1 cellular context compared by ENCODE assay signal in genomic region chr20:50790651-50791277, GRCh38.
TF ChIP-seq lines count a peak whose summit lies in the region.

No MANE protein-coding gene starts in this region.

TF ChIP-seq in HepG2, 621 proteins besides CTCF, POLR2A, EP300 and RAD21 (continued from another document and continues in another):
- TF ChIP-seq ONECUT2 (CRISPR knock-in tag; IDR thresholded peaks at IDR 0.05) (peak; percentile 58; the same call in 1 of the 2 replicates), ZBTB2 (CRISPR knock-in tag; IDR thresholded peaks at IDR 0.05; ENCODE audit: low read depth) (no peak), NBN (conservative IDR thresholded peaks at IDR 0.05) (no peak), ZNF329 (CRISPR knock-in tag; IDR thresholded peaks at IDR 0.05; ENCODE audit: low read depth) (no peak; the same call in 1 of the 2 replicates), ELF1 (CRISPR knock-in tag; IDR thresholded peaks at IDR 0.05) (peak; percentile 53; the same call in 1 of the 2 replicates), NR2F1 (CRISPR knock-in tag; IDR thresholded peaks at IDR 0.05) (no peak), ZNF256 (CRISPR knock-in tag; conservative IDR thresholded peaks at IDR 0.05) (peak; percentile 90; the same call in 1 of the 2 replicates), ZBTB33 (CRISPR knock-in tag; IDR thresholded peaks at IDR 0.05) (peak; percentile 82), RFX1 (IDR thresholded peaks at IDR 0.05) (no peak; the same call in 1 of the 2 replicates), HMG20A (CRISPR knock-in tag; IDR thresholded peaks at IDR 0.05; ENCODE audit: borderline replicate concordance) (no peak; the same call in 1 of the 2 replicates), TSC22D2 (CRISPR knock-in tag; IDR thresholded peaks at IDR 0.05; ENCODE audit: borderline replicate concordance) (peak; percentile 71; the same call in 1 of the 2 replicates), ERF (CRISPR knock-in tag; IDR thresholded peaks at IDR 0.05) (peak; percentile 92), CHCHD3 (CRISPR knock-in tag; IDR thresholded peaks at IDR 0.05) (peak; percentile 82; the same call in 1 of the 2 replicates), ZNF513 (CRISPR knock-in tag; conservative IDR thresholded peaks at IDR 0.05) (peak; percentile 95; the same call in 1 of the 2 replicates), ETV5 (CRISPR knock-in tag; IDR thresholded peaks at IDR 0.05; ENCODE audit: borderline replicate concordance) (peak; percentile 69; the same call in 1 of the 2 replicates), LCORL (IDR thresholded peaks at IDR 0.05) (peak; percentile 93), LCORL (CRISPR knock-in tag; IDR thresholded peaks at IDR 0.05) (peak; percentile 100), ATM (IDR thresholded peaks at IDR 0.05; ENCODE audit: borderline replicate concordance) (no peak), JARID2 (CRISPR knock-in tag; IDR thresholded peaks at IDR 0.05; ENCODE audit: insufficient replicate concordance) (peak; percentile 90), ZNF549 (CRISPR knock-in tag; IDR thresholded peaks at IDR 0.05) (no peak), PHB2 (IDR thresholded peaks at IDR 0.05; ENCODE audit: partially characterized antibody) (no peak), SIX4 (CRISPR knock-in tag; IDR thresholded peaks at IDR 0.05) (peak; percentile 78), NFE2L2 (IDR thresholded peaks at IDR 0.05; ENCODE audit: low read length) (no peak), ZNF317 (CRISPR knock-in tag; IDR thresholded peaks at IDR 0.05) (peak; percentile 84; the same call in 1 of the 2 replicates), ZMYM2 (CRISPR knock-in tag; IDR thresholded peaks at IDR 0.05) (0 out of 2 replicates have a peak, but pooled peaks have one; percentile 17), KDM2A (CRISPR knock-in tag; IDR thresholded peaks at IDR 0.05; ENCODE audit: borderline replicate concordance, low read depth) (peak; percentile 97), ZFY (CRISPR knock-in tag; IDR thresholded peaks at IDR 0.05) (peak; percentile 99), ZNF460 (CRISPR knock-in tag; IDR thresholded peaks at IDR 0.05; ENCODE audit: borderline replicate concordance) (peak; percentile 23; the same call in 1 of the 2 replicates), U2AF2 (IDR thresholded peaks at IDR 0.05; ENCODE audit: low read depth, low read length) (no peak), ZNF205 (CRISPR knock-in tag; IDR thresholded peaks at IDR 0.05) (peak; percentile 61; the same call in 1 of the 2 replicates), MIER3 (CRISPR knock-in tag; IDR thresholded peaks at IDR 0.05; ENCODE audit: borderline replicate concordance) (peak; percentile 52; the same call in 1 of the 2 replicates), SALL1 (CRISPR knock-in tag; IDR thresholded peaks at IDR 0.05) (peak; percentile 96), MTA3 (CRISPR knock-in tag; IDR thresholded peaks at IDR 0.05) (no peak), ZNF589 (CRISPR knock-in tag; conservative IDR thresholded peaks at IDR 0.05) (no peak), HMG20B (CRISPR knock-in tag; conservative IDR thresholded peaks at IDR 0.05) (peak; percentile 86), NRL (CRISPR knock-in tag; IDR thresholded peaks at IDR 0.05; ENCODE audit: borderline replicate concordance) (peak; percentile 95), REL (CRISPR knock-in tag; conservative IDR thresholded peaks at IDR 0.05) (no peak), FOSL2 (CRISPR knock-in tag; IDR thresholded peaks at IDR 0.05) (peak; percentile 75), KDM4B (CRISPR knock-in tag; IDR thresholded peaks at IDR 0.05) (peak; percentile 98), ZNF468 (CRISPR knock-in tag; IDR thresholded peaks at IDR 0.05) (no peak), MYPOP (CRISPR knock-in tag; IDR thresholded peaks at IDR 0.05) (peak; percentile 54; the same call in 1 of the 2 replicates)
- TF ChIP-seq, protein P1, sequence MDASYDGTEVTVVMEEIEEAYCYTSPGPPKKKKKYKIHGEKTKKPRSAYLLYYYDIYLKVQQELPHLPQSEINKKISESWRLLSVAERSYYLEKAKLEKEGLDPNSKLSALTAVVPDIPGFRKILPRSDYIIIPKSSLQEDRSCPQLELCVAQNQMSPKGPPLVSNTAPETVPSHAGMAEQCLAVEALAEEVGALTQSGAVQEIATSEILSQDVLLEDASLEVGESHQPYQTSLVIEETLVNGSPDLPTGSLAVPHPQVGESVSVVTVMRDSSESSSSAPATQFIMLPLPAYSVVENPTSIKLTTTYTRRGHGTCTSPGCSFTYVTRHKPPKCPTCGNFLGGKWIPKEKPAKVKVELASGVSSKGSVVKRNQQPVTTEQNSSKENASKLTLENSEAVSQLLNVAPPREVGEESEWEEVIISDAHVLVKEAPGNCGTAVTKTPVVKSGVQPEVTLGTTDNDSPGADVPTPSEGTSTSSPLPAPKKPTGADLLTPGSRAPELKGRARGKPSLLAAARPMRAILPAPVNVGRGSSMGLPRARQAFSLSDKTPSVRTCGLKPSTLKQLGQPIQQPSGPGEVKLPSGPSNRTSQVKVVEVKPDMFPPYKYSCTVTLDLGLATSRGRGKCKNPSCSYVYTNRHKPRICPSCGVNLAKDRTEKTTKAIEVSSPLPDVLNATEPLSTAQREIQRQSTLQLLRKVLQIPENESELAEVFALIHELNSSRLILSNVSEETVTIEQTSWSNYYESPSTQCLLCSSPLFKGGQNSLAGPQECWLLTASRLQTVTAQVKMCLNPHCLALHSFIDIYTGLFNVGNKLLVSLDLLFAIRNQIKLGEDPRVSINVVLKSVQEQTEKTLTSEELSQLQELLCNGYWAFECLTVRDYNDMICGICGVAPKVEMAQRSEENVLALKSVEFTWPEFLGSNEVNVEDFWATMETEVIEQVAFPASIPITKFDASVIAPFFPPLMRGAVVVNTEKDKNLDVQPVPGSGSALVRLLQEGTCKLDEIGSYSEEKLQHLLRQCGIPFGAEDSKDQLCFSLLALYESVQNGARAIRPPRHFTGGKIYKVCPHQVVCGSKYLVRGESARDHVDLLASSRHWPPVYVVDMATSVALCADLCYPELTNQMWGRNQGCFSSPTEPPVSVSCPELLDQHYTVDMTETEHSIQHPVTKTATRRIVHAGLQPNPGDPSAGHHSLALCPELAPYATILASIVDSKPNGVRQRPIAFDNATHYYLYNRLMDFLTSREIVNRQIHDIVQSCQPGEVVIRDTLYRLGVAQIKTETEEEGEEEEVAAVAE (CRISPR knock-in tag; IDR thresholded peaks at IDR 0.05; ENCODE audit: borderline replicate concordance): peak; percentile 52; the same call in 1 of the 2 replicates
- TF ChIP-seq, protein P2, sequence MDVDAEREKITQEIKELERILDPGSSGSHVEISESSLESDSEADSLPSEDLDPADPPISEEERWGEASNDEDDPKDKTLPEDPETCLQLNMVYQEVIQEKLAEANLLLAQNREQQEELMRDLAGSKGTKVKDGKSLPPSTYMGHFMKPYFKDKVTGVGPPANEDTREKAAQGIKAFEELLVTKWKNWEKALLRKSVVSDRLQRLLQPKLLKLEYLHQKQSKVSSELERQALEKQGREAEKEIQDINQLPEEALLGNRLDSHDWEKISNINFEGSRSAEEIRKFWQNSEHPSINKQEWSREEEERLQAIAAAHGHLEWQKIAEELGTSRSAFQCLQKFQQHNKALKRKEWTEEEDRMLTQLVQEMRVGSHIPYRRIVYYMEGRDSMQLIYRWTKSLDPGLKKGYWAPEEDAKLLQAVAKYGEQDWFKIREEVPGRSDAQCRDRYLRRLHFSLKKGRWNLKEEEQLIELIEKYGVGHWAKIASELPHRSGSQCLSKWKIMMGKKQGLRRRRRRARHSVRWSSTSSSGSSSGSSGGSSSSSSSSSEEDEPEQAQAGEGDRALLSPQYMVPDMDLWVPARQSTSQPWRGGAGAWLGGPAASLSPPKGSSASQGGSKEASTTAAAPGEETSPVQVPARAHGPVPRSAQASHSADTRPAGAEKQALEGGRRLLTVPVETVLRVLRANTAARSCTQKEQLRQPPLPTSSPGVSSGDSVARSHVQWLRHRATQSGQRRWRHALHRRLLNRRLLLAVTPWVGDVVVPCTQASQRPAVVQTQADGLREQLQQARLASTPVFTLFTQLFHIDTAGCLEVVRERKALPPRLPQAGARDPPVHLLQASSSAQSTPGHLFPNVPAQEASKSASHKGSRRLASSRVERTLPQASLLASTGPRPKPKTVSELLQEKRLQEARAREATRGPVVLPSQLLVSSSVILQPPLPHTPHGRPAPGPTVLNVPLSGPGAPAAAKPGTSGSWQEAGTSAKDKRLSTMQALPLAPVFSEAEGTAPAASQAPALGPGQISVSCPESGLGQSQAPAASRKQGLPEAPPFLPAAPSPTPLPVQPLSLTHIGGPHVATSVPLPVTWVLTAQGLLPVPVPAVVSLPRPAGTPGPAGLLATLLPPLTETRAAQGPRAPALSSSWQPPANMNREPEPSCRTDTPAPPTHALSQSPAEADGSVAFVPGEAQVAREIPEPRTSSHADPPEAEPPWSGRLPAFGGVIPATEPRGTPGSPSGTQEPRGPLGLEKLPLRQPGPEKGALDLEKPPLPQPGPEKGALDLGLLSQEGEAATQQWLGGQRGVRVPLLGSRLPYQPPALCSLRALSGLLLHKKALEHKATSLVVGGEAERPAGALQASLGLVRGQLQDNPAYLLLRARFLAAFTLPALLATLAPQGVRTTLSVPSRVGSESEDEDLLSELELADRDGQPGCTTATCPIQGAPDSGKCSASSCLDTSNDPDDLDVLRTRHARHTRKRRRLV (CRISPR knock-in tag; IDR thresholded peaks at IDR 0.05): no peak
- TF ChIP-seq, protein P3, sequence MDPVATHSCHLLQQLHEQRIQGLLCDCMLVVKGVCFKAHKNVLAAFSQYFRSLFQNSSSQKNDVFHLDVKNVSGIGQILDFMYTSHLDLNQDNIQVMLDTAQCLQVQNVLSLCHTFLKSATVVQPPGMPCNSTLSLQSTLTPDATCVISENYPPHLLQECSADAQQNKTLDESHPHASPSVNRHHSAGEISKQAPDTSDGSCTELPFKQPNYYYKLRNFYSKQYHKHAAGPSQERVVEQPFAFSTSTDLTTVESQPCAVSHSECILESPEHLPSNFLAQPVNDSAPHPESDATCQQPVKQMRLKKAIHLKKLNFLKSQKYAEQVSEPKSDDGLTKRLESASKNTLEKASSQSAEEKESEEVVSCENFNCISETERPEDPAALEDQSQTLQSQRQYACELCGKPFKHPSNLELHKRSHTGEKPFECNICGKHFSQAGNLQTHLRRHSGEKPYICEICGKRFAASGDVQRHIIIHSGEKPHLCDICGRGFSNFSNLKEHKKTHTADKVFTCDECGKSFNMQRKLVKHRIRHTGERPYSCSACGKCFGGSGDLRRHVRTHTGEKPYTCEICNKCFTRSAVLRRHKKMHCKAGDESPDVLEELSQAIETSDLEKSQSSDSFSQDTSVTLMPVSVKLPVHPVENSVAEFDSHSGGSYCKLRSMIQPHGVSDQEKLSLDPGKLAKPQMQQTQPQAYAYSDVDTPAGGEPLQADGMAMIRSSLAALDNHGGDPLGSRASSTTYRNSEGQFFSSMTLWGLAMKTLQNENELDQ (CRISPR knock-in tag; IDR thresholded peaks at IDR 0.05; ENCODE audit: borderline replicate concordance): no peak; the same call in 1 of the 2 replicates
- TF ChIP-seq, protein P4, sequence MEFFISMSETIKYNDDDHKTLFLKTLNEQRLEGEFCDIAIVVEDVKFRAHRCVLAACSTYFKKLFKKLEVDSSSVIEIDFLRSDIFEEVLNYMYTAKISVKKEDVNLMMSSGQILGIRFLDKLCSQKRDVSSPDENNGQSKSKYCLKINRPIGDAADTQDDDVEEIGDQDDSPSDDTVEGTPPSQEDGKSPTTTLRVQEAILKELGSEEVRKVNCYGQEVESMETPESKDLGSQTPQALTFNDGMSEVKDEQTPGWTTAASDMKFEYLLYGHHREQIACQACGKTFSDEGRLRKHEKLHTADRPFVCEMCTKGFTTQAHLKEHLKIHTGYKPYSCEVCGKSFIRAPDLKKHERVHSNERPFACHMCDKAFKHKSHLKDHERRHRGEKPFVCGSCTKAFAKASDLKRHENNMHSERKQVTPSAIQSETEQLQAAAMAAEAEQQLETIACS (CRISPR knock-in tag; IDR thresholded peaks at IDR 0.05): peak; percentile 70
